Comparison of ENCODE assay signal across 1 cellular context in genomic region chr22:25255169-25255568, GRCh38.
TF ChIP-seq lines count a peak whose summit lies in the region.
"Not testable (repeated sequence)": the region's sequence is repeated elsewhere in the genome, so short reads cannot be mapped to it uniquely, and the experiment has no call there.

No MANE protein-coding gene starts in this region.

TF ChIP-seq in HepG2, 621 proteins besides CTCF, POLR2A, EP300 and RAD21:
- TF ChIP-seq BCL6 (CRISPR knock-in tag; IDR thresholded peaks at IDR 0.05) (peak; percentile 66; the same call in 1 of the 2 replicates), SALL1 (CRISPR knock-in tag; IDR thresholded peaks at IDR 0.05) (peak; percentile 11; the same call in 1 of the 2 replicates), SOX13 (CRISPR knock-in tag; conservative IDR thresholded peaks at IDR 0.05 in 1 of 2, IDR thresholded peaks at IDR 0.05 in 1 of 2) (0 out of 4 replicates have a peak, but pooled peaks of 1 of the 2 experiments have one; percentile 19), SKI (IDR thresholded peaks at IDR 0.05; ENCODE audit: partially characterized antibody) (peak; percentile 95), RXRA (CRISPR knock-in tag; IDR thresholded peaks at IDR 0.05) (peak; percentile 34; the same call in 1 of the 2 replicates), RARA (CRISPR knock-in tag; IDR thresholded peaks at IDR 0.05) (peak; percentile 79)
- not testable (repeated sequence) for TF ChIP-seq SOX13 (IDR thresholded peaks at IDR 0.05)
